Comparison of ENCODE assay signal across 12 cellular contexts in genomic region chr3:101829878-101830277, GRCh38. TPM values are rescaled to one million over a fixed set of nuclear protein-coding genes. Genes with fewer than 3 reads are reported as not detected.
A peak's percentile ranks its signal among the peaks of the same experiment; 100 is the strongest.
DNase-seq lines count a peak whose midpoint lies in the region; ATAC-seq and TF ChIP-seq lines count a peak whose summit lies in the region.
"Had no signal": no experiment of that assay in that cellular context is flagged by ENCODE, and none has a peak within 500 bp of the region (broad histone marks: within the 10 kb centered on the region; RNA-seq: fewer than 3 reads in every experiment).

No MANE protein-coding gene starts in this region.

- no peak for ATAC-seq in heart right ventricle
- no peak for ATAC-seq in activated naive CD4-positive, alpha-beta T cell treated with anti-CD3 and anti-CD28 coated beads, Interleukin-2, amount 50 U/mL, for 72 hours

- peaks cover 5 to 59% (median 36%) of the 10 kb centered on the region in 9 donors for H3K4me1 ChIP-seq in heart right ventricle

- no peak overlapping the region for H3K4me3 Mint-ChIP-seq in type B pancreatic cell
- H3K4me3 Mint-ChIP-seq: H9 had no signal

- peak overlapping the region in 1 of 10 donors; percentile 72 for H3K4me3 ChIP-seq in heart right ventricle
- H3K4me3 ChIP-seq: adrenal gland had no signal

- H3K36me3 Mint-ChIP-seq in type B pancreatic cell = peaks cover 7% of the 10 kb centered on the region
- peaks cover 26 to 54% of the 10 kb centered on the region in 2 donors for H3K36me3 Mint-ChIP-seq in activated naive CD4-positive, alpha-beta T cell treated with anti-CD3 and anti-CD28 coated beads, Interleukin-2, amount 50 U/mL, for 72 hours

- DNase-seq in heart right ventricle (no peak), cardiac septum (ENCODE audit: low spot score) (no peak), NOMO-1 treated with DMSO at 0.1 percent for 48 hours (lab: John Stamatoyannopoulos, UW; ENCODE audit: unreplicated experiment) (peak; percentile 63), fibroblast of peridontal ligament (ENCODE audit: extremely low read depth) (peak; percentile 8), type B pancreatic cell (ENCODE audit: extremely low spot score, unreplicated experiment) (no peak), amniotic stem cell (lab: John Stamatoyannopoulos, UW) (no peak), dermis blood vessel endothelial cell (no peak)
- no peak for DNase-seq in activated naive CD4-positive, alpha-beta T cell treated with anti-CD3 and anti-CD28 coated beads, Interleukin-2, amount 50 U/mL, for 72 hours (ENCODE audit: low spot score in 2 of 2)
- DNase-seq: H9, NCI-H226, T-helper 9 cell had no signal

- peak overlapping the region; percentile 23 for H3K27ac Mint-ChIP-seq in type B pancreatic cell
- H3K27ac Mint-ChIP-seq in activated naive CD4-positive, alpha-beta T cell treated with anti-CD3 and anti-CD28 coated beads, Interleukin-2, amount 50 U/mL, for 72 hours = peak overlapping the region in 1 of 2 donors; percentile 93

- no peaks in the 10 kb centered on the region for H3K36me3 ChIP-seq in heart right ventricle
- H3K36me3 ChIP-seq: adrenal gland had no signal

- no peak for TF ChIP-seq CTCF in heart right ventricle (IDR thresholded peaks at IDR 0.05)
- no peak for TF ChIP-seq CTCF in type B pancreatic cell (conservative IDR thresholded peaks at IDR 0.05)

- H3K27me3 Mint-ChIP-seq in type B pancreatic cell = no peaks in the 10 kb centered on the region

- peaks cover 34% of the 10 kb centered on the region for H3K4me1 Mint-ChIP-seq in type B pancreatic cell (ENCODE audit: unreplicated experiment)

- H3K9me3 ChIP-seq in heart right ventricle = no peaks in the 10 kb centered on the region
- H3K9me3 ChIP-seq: adrenal gland had no signal

- 67 to 80% methylated on average over 2 of the region's 2 CpGs for WGBS in heart right ventricle, 2 donors

- H3K27ac ChIP-seq in heart right ventricle = peak overlapping the region in 6 of 10 donors; percentile 78 to 92 (median 88)

- intact Hi-C loops in heart right ventricle (cut with DNase I) (loop anchor here in 1 of 10 donors (1.0 to 10.0 kb wide), 2 partner anchors 19 to 365 kb away; partner anchors contain the start of gene NFKBIZ), cardiac septum (cut with DNase I) (loop anchor here (2.0 kb wide), 1 partner anchor 111 kb away; no protein-coding TSS in a partner anchor)

- H3K9me3 Mint-ChIP-seq in type B pancreatic cell = no peaks in the 10 kb centered on the region
- peaks cover 0 to 6% of the 10 kb centered on the region in 2 donors for H3K9me3 Mint-ChIP-seq in activated naive CD4-positive, alpha-beta T cell treated with anti-CD3 and anti-CD28 coated beads, Interleukin-2, amount 50 U/mL, for 72 hours
- H3K9me3 Mint-ChIP-seq: H9 had no signal

- no peaks in the 10 kb centered on the region for H3K27me3 ChIP-seq in heart right ventricle
- H3K27me3 ChIP-seq: adrenal gland had no signal

RNA-seq across cellular contexts. Expression of gene NFKBIZ, which starts 19.4 kb away (rescaled TPM):
- total RNA-seq in heart right ventricle = 10 to 100 TPM in 9 of 10 donors, 1 to 10 TPM in 1; 7.7 to 26.2 (median 12.8) TPM
- 10 to 100 TPM in 1 of 2 donors, 1 to 10 TPM in 1; 5.4 to 10.5 TPM for polyA plus RNA-seq in heart right ventricle
- total RNA-seq in cardiac septum = 16.0 TPM
- 54.1 and 87.6 TPM in 2 replicates for total RNA-seq in type B pancreatic cell (ENCODE audit: low replicate concordance)
- 10 to 100 TPM; 57.3 to 62.6 TPM for total RNA-seq in activated naive CD4-positive, alpha-beta T cell treated with anti-CD3 and anti-CD28 coated beads, Interleukin-2, amount 50 U/mL, for 72 hours
- 15.2 and 31.8 TPM in 2 replicates for total RNA-seq in dermis blood vessel endothelial cell

RNA-seq across cellular contexts. Expression of gene NXPE3, which starts 50.9 kb away (rescaled TPM):
- 10 to 100 TPM; 30.2 to 50.3 (median 35.7) TPM for total RNA-seq in heart right ventricle
- polyA plus RNA-seq in heart right ventricle = 10 to 100 TPM in 1 of 2 donors, 1 to 10 TPM in 1; 7.6 to 11.7 TPM
- total RNA-seq in cardiac septum = 26.9 TPM
- 3.8 and 12.5 TPM in 2 replicates for total RNA-seq in type B pancreatic cell (ENCODE audit: low replicate concordance)
- total RNA-seq in activated naive CD4-positive, alpha-beta T cell treated with anti-CD3 and anti-CD28 coated beads, Interleukin-2, amount 50 U/mL, for 72 hours = 10 to 100 TPM; 17.3 to 21.4 TPM
- total RNA-seq in dermis blood vessel endothelial cell = 5.1 and 13.5 TPM in 2 replicates

Comparison
In these comparisons a context has a peak if more than half of its experiments do, and no peak if none do; other contexts are left out.
1. DNase-seq: peak in NOMO-1 treated with DMSO at 0.1 percent for 48 hours (single experiment) and fibroblast of peridontal ligament (single experiment); none in heart right ventricle (0 of 2), cardiac septum (single experiment), type B pancreatic cell (single experiment), amniotic stem cell (single experiment), activated naive CD4-positive, alpha-beta T cell treated with anti-CD3 and anti-CD28 coated beads, Interleukin-2, amount 50 U/mL, for 72 hours (0 of 2) and dermis blood vessel endothelial cell (single experiment).